9 cellular contexts compared by ENCODE assay signal in genomic region chr22:19173047-19174035, GRCh38. TPM values are rescaled to one million over a fixed set of nuclear protein-coding genes. Genes with fewer than 3 reads are reported as not detected.
A peak's percentile ranks its signal among the peaks of the same experiment; 100 is the strongest.
DNase-seq lines count a peak whose midpoint lies in the region; FAIRE-seq and TF ChIP-seq lines count a peak whose summit lies in the region.
"Had no signal": no experiment of that assay in that cellular context is flagged by ENCODE, and none has a peak within 500 bp of the region (broad histone marks: within the 10 kb centered on the region; RNA-seq: fewer than 3 reads in every experiment).

No MANE protein-coding gene starts in this region.

- H3K27ac ChIP-seq in MM.1S (ENCODE audit: low read length) (no peak overlapping the region), duodenal mucosa (ENCODE audit: low read depth, low read length) (no peak overlapping the region), neutrophil (peak overlapping the region; percentile 66)

- peaks cover 46% of the 10 kb centered on the region for H3K79me2 ChIP-seq in MM.1S (ENCODE audit: low read length)

- in situ Hi-C loops in G401 (cut with HindIII; ENCODE audit: low sequenced_read_pairs), result no loop called here

- peak; percentile 7 for DNase-seq in G401 (ENCODE audit: low spot score)
- DNase-seq in MM.1S, result no peak
- no peak for DNase-seq in H54 (ENCODE audit: insufficient read length, low spot score)
- DNase-seq in AG08396 (ENCODE audit: low spot score), result no peak
- no peak for DNase-seq in DMS 273 (lab: John Stamatoyannopoulos, UW; ENCODE audit: unreplicated experiment)
- no peak for DNase-seq in NCI-H1092 (lab: John Stamatoyannopoulos, UW)

- H3K4me2 ChIP-seq in MM.1S (ENCODE audit: low read depth, low read length), result peak overlapping the region; percentile 97

- H3K27me3 ChIP-seq in MM.1S (replicated peaks; ENCODE audit: insufficient read depth, low read length) (peaks cover 23% of the 10 kb centered on the region), duodenal mucosa (ENCODE audit: control insufficient read depth in 1 of 2, insufficient read depth in 2 of 2, low read length in 2 of 2) (peaks cover 23 to 24% of the 10 kb centered on the region in 2 donors), neutrophil (peaks cover 37% of the 10 kb centered on the region)

- no peak for TF ChIP-seq CTCF in MM.1S (IDR thresholded peaks at IDR 0.05; ENCODE audit: low read length)
- no peak for TF ChIP-seq CTCF in neutrophil (IDR thresholded peaks at IDR 0.05)

- H3K4me1 ChIP-seq in MM.1S (ENCODE audit: low read length) (peaks cover 11% of the 10 kb centered on the region; the same call in 1 of the 2 replicates), duodenal mucosa (ENCODE audit: control insufficient read depth in 1 of 2, insufficient read depth in 2 of 2, low read length in 2 of 2) (peaks cover 48 to 76% of the 10 kb centered on the region in 2 donors), neutrophil (ENCODE audit: control insufficient read depth in 1 of 2, insufficient read depth in 1 of 2, low read depth in 1 of 2, low read length in 1 of 2) (peaks cover 31 to 40% of the 10 kb centered on the region in 2 experiments)

- H3K36me3 ChIP-seq in MM.1S (replicated peaks; ENCODE audit: insufficient read depth, low read length) (no peaks in the 10 kb centered on the region), duodenal mucosa (ENCODE audit: control insufficient read depth in 1 of 2, insufficient read depth in 2 of 2, low read length in 2 of 2) (peaks cover 0 to 14% of the 10 kb centered on the region in 2 donors), neutrophil (peaks cover 17% of the 10 kb centered on the region)

- H3K9me3 ChIP-seq in MM.1S (replicated peaks; ENCODE audit: insufficient read depth, low read length) (no peaks in the 10 kb centered on the region), duodenal mucosa (ENCODE audit: control insufficient read depth in 1 of 2, low read length in 2 of 2) (no peaks in the 10 kb centered on the region), neutrophil (no peaks in the 10 kb centered on the region)

- peaks cover 8% of the 10 kb centered on the region; the same call in 1 of the 2 replicates for H3F3A ChIP-seq in MM.1S (ENCODE audit: insufficient read depth, low read length)

- no peaks in the 10 kb centered on the region for H4K20me1 ChIP-seq in MM.1S (ENCODE audit: insufficient read depth, low read length)

- H3K9me2 ChIP-seq in MM.1S (replicated peaks; ENCODE audit: insufficient read depth, low read length), result no peaks in the 10 kb centered on the region

- H2AFZ ChIP-seq in MM.1S (ENCODE audit: low read length), result no peak overlapping the region

- TF ChIP-seq POLR2A in H54 (IDR thresholded peaks at IDR 0.05; ENCODE audit: low read depth, low read length), result no peak

- H3K4me3 ChIP-seq in MM.1S (ENCODE audit: low read length) (peak overlapping the region; percentile 99), duodenal mucosa (ENCODE audit: low read depth in 1 of 2, low read length in 2 of 2) (peak overlapping the region; percentile 84 to 93), neutrophil (ENCODE audit: low read depth in 1 of 2, low read length in 1 of 2) (no peak overlapping the region)

- H3K9ac ChIP-seq in MM.1S (ENCODE audit: low read length), result no peak overlapping the region
- peak overlapping the region in 1 of 2 donors; percentile 91 for H3K9ac ChIP-seq in duodenal mucosa (ENCODE audit: low read depth in 1 of 2, low read length in 2 of 2)

- FAIRE-seq in H54 (lab: Jason Lieb, UNC), result no peak

RNA-seq across cellular contexts. Expression of gene SLC25A1, which starts 5.2 kb away (rescaled TPM):
- 154 and 198 TPM in 2 replicates for total RNA-seq in G401 (2014; rRNA removed; shearing (Covaris generic))

RNA-seq across cellular contexts. Expression of gene GSC2, which starts 23.2 kb away (rescaled TPM):
- total RNA-seq in G401 (2014; rRNA removed; shearing (Covaris generic)), result 0.44 TPM in 1 of 2 replicates, not detected in the other
- total RNA-seq: T-helper 2 cell treated with Interferon-gamma antibody and Interleukin-4, amounts not matched to agents 100 ng/mL and 5 ng/mL, for 36 hours had no signal

RNA-seq across cellular contexts. Expression of gene ESS2, which starts 28.9 kb away (rescaled TPM):
- 28.7 and 39.0 TPM in 2 replicates for total RNA-seq in G401 (2014; rRNA removed; shearing (Covaris generic))

RNA-seq across cellular contexts. Expression of gene TSSK2, which starts 42.2 kb away (rescaled TPM):
- not detected in 2 replicates for total RNA-seq in G401 (2014; rRNA removed; shearing (Covaris generic))
- total RNA-seq: T-helper 2 cell treated with Interferon-gamma antibody and Interleukin-4, amounts not matched to agents 100 ng/mL and 5 ng/mL, for 36 hours had no signal

RNA-seq across cellular contexts. Expression of gene DGCR2, which starts 51.1 kb away (rescaled TPM):
- 56.6 and 59.9 TPM in 2 replicates for total RNA-seq in G401 (2014; rRNA removed; shearing (Covaris generic))

Comparison
In these comparisons a context has a peak if more than half of its experiments do, and no peak if none do; other contexts are left out.
1. H3K4me3 ChIP-seq: peak in MM.1S (single experiment) and duodenal mucosa (2 of 2); none in neutrophil (0 of 2).